ENCODE assay signal across 8 cellular contexts in genomic region chr1:148522561-148523204, GRCh38. TPM values are rescaled to one million over a fixed set of nuclear protein-coding genes. Genes with fewer than 3 reads are reported as not detected.
DNase-seq lines count a peak whose midpoint lies in the region; ATAC-seq and TF ChIP-seq lines count a peak whose summit lies in the region.
"Not testable (repeated sequence)": the region's sequence is repeated elsewhere in the genome, so short reads cannot be mapped to it uniquely, and the experiment has no call there.

No MANE protein-coding gene starts in this region.

- in situ Hi-C loops in IMR-90 (cut with MboI; ENCODE audit: low sequenced_read_pairs), result not testable (repeated sequence)

- not testable (repeated sequence) for H3K9me1 ChIP-seq in IMR-90 (ENCODE audit: insufficient read depth, low read length)

- TF ChIP-seq POLR2A in IMR-90 (IDR thresholded peaks at IDR 0.05; ENCODE audit: low read depth, low read length) (peak; percentile 94; the same call in 1 of the 2 replicates), Peyer's patch (IDR thresholded peaks at IDR 0.05) (peak; percentile 97 to 100), esophagus muscularis mucosa (IDR thresholded peaks at IDR 0.05; ENCODE audit: low read depth) (peak; percentile 100)

- H3K4me3 ChIP-seq in IMR-90 (ENCODE audit: insufficient read depth, low read depth, low read length), result peak overlapping the region; percentile 10
- peak overlapping the region; percentile 25 to 49 (median 35) for H3K4me3 ChIP-seq in Peyer's patch
- H3K4me3 ChIP-seq in esophagus muscularis mucosa, result peak overlapping the region; percentile 48 to 61 (median 54)

- POLR2A ChIA-PET in IMR-90 (lab: Charles Lee; ENCODE audit: unreplicated experiment), result not testable (repeated sequence)

- H4K91ac ChIP-seq in IMR-90 (ENCODE audit: insufficient read depth, low read depth, low read length), result not testable (repeated sequence)

- H2BK20ac ChIP-seq in IMR-90 (ENCODE audit: low read depth, low read length), result not testable (repeated sequence)

- not testable (repeated sequence) for H2AK5ac ChIP-seq in IMR-90 (ENCODE audit: low read depth, low read length)

- not testable (repeated sequence) for H3K9me3 ChIP-seq in IMR-90 (ENCODE audit: control insufficient read depth, insufficient read depth, low read length); Peyer's patch; esophagus muscularis mucosa

- not testable (repeated sequence) for H4K5ac ChIP-seq in IMR-90 (ENCODE audit: low read depth, low read length)

- dilution Hi-C loops in IMR-90 (cut with HindIII; ENCODE audit: low sequenced_read_pairs, unreplicated experiment), result not testable (repeated sequence)

- TF ChIP-seq EP300 in esophagus muscularis mucosa (IDR thresholded peaks at IDR 0.05), result not testable (repeated sequence)

- peak; percentile 87 for ATAC-seq in GM21528 (IDR thresholded peaks at IDR 0.05; ENCODE audit: low FRiP score, unreplicated experiment)
- ATAC-seq in IMR-90 (ENCODE audit: low read depth), result peak; percentile 92
- peak; percentile 79 to 85 for ATAC-seq in activated T-cell treated with anti-CD3 and anti-CD28 coated beads, Interleukin-2, amount 50 U/mL, for 4 hours

- CTCF ChIA-PET in IMR-90 (lab: Yijun Ruan, JAX), result not testable (repeated sequence)

- H2BK5ac ChIP-seq in IMR-90 (ENCODE audit: low read depth, low read length, poor library complexity, severe bottlenecking), result not testable (repeated sequence)

- 0% methylated on average over 5 of the region's 30 CpGs; no CpG with 5 or more reads in 1 of the 2 experiments for WGBS in IMR-90 (ENCODE audit: extremely low coverage in 2 of 2, insufficient read length in 1 of 2), 2 experiments
- WGBS in esophagus muscularis mucosa, result 1% methylated on average over 30 of the region's 30 CpGs

- not testable (repeated sequence) for H4K8ac ChIP-seq in IMR-90 (ENCODE audit: low read depth in 2 of 2, low read length in 2 of 2)

- not testable (repeated sequence) for TF ChIP-seq CTCF in IMR-90 (conservative IDR thresholded peaks at IDR 0.05; ENCODE audit: low read depth, low read length); Peyer's patch (IDR thresholded peaks at IDR 0.05); esophagus muscularis mucosa (IDR thresholded peaks at IDR 0.05)

- H3K4me3 Mint-ChIP-seq in activated T-cell treated with anti-CD3 and anti-CD28 coated beads, Interleukin-2, amount 50 U/mL, for 4 hours, result peak overlapping the region; percentile 85

- H2AK9ac ChIP-seq in IMR-90 (replicated peaks; ENCODE audit: low read depth, low read length, poor library complexity), result peak overlapping the region; percentile 37

- H3K27me3 ChIP-seq in IMR-90 (ENCODE audit: control insufficient read depth, insufficient read depth, low read length); Peyer's patch; esophagus muscularis mucosa: not testable (repeated sequence)

- not testable (repeated sequence) for H3K56ac ChIP-seq in IMR-90 (ENCODE audit: extremely low read depth, insufficient read depth, low read length)

- not testable (repeated sequence) for H3K4me1 Mint-ChIP-seq in activated T-cell treated with anti-CD3 and anti-CD28 coated beads, Interleukin-2, amount 50 U/mL, for 4 hours (ENCODE audit: low read depth)

- H3K36me3 ChIP-seq in IMR-90 (ENCODE audit: control insufficient read depth, insufficient read depth, low read length); Peyer's patch; esophagus muscularis mucosa: not testable (repeated sequence)

- peak; percentile 96 for DNase-seq in DMS114 treated with DMSO at 0.1 percent for 48 hours (lab: John Stamatoyannopoulos, UW; ENCODE audit: unreplicated experiment)
- DNase-seq in IMR-90, result peak; percentile 98
- DNase-seq in Peyer's patch, result peak; percentile 83 to 97 (median 95)
- DNase-seq in activated T-cell treated with anti-CD3 and anti-CD28 coated beads, Interleukin-2, amount 50 U/mL, for 4 hours, result peak; percentile 85
- DNase-seq in esophagus muscularis mucosa (ENCODE audit: extremely low spot score), result peak; percentile 97
- peak; percentile 96 for DNase-seq in myocyte (ENCODE audit: low read depth)
- peak; percentile 81 for DNase-seq in stimulated activated CD8-positive, alpha-beta memory T cell treated with anti-CD3 and anti-CD28 coated beads, Interleukin-4, amount 100 ng/mL, for 24 hours (ENCODE audit: low read depth)

- H3K9ac ChIP-seq in IMR-90 (ENCODE audit: low read depth, low read length), result not testable (repeated sequence)

- H4K20me1 ChIP-seq in IMR-90 (ENCODE audit: insufficient read depth, low read length), result not testable (repeated sequence)

- H3K27me3 Mint-ChIP-seq in activated T-cell treated with anti-CD3 and anti-CD28 coated beads, Interleukin-2, amount 50 U/mL, for 4 hours (ENCODE audit: low read depth), result not testable (repeated sequence)

- not testable (repeated sequence) for H2BK120ac ChIP-seq in IMR-90 (ENCODE audit: low read depth, low read length)

- H3K27ac ChIP-seq in IMR-90 (ENCODE audit: insufficient read depth, low read length), result not testable (repeated sequence)
- H3K27ac ChIP-seq in Peyer's patch, result peak overlapping the region; percentile 63 to 83 (median 76)
- H3K27ac ChIP-seq in esophagus muscularis mucosa (replicated peaks in 1 of 4), result peak overlapping the region; percentile 76 to 82 (median 78)

- TSS peak; percentile 100 for BruUV-seq in IMR-90 (replicated peaks; lab: Mats Ljungman, UMichigan)

- not testable (repeated sequence) for TF ChIP-seq RAD21 in IMR-90 (IDR thresholded peaks at IDR 0.05; ENCODE audit: low read length)

- H2BK15ac ChIP-seq in IMR-90 (ENCODE audit: low read depth, low read length), result not testable (repeated sequence)

- H3K14ac ChIP-seq in IMR-90 (replicated peaks; ENCODE audit: low read depth, low read length), result not testable (repeated sequence)

- H3K4me1 ChIP-seq in IMR-90 (ENCODE audit: control insufficient read depth, insufficient read depth, low read length); Peyer's patch; esophagus muscularis mucosa: not testable (repeated sequence)

- H3K18ac ChIP-seq in IMR-90 (ENCODE audit: low read depth, low read length), result not testable (repeated sequence)

- peak overlapping the region; percentile 77 for H2AFZ ChIP-seq in IMR-90 (replicated peaks; ENCODE audit: low read length, poor library complexity)

- H3K79me1 ChIP-seq in IMR-90 (ENCODE audit: low read depth in 1 of 2, low read length in 2 of 2), result not testable (repeated sequence)

- intact Hi-C loops in IMR-90 (cut with micrococcal nuclease); esophagus muscularis mucosa (cut with DNase I): not testable (repeated sequence)

- not testable (repeated sequence) for H3K23ac ChIP-seq in IMR-90 (ENCODE audit: low read depth, low read length)

- not testable (repeated sequence) for H3K36me3 Mint-ChIP-seq in activated T-cell treated with anti-CD3 and anti-CD28 coated beads, Interleukin-2, amount 50 U/mL, for 4 hours (ENCODE audit: insufficient read depth)

- H3K4me2 ChIP-seq in IMR-90 (ENCODE audit: low read depth, low read length), result peak overlapping the region; percentile 78

- not testable (repeated sequence) for H3K9me3 Mint-ChIP-seq in activated T-cell treated with anti-CD3 and anti-CD28 coated beads, Interleukin-2, amount 50 U/mL, for 4 hours

- not testable (repeated sequence) for H3K4ac ChIP-seq in IMR-90 (ENCODE audit: low read depth, low read length)

TF ChIP-seq in IMR-90, 13 proteins besides CTCF, POLR2A, EP300 and RAD21:
- TF ChIP-seq BHLHE40 (IDR thresholded peaks at IDR 0.05; ENCODE audit: low read depth, low read length) (peak; percentile 48; the same call in 1 of the 2 replicates), NFE2L2 (IDR thresholded peaks at IDR 0.05; ENCODE audit: low read depth, low read length) (peak; percentile 48; the same call in 1 of the 2 replicates), MAZ (IDR thresholded peaks at IDR 0.05; ENCODE audit: borderline replicate concordance, low read depth, low read length) (peak; percentile 84), MAFK (IDR thresholded peaks at IDR 0.05; ENCODE audit: low read depth, low read length) (peak; percentile 90)

RNA-seq across cellular contexts. Expression of gene PPIAL4G, which starts 39.6 kb away (rescaled TPM):
- not detected in 2 replicates for total RNA-seq in IMR-90 (2012; rRNA removed)
- polyA plus RNA-seq in IMR-90 (2012; rRNA removed), result not detected in 2 replicates
- not detected in 2 replicates for polyA plus RNA-seq in IMR-90 (2012; cell fraction: cytosol; rRNA removed)
- polyA plus RNA-seq in IMR-90 (2012; cell fraction: nucleus; rRNA removed; ENCODE audit: low replicate concordance), result not detected in 2 replicates
- total RNA-seq in Peyer's patch, result not detected
- total RNA-seq in activated T-cell treated with anti-CD3 and anti-CD28 coated beads, Interleukin-2, amount 50 U/mL, for 4 hours, result not detected
- total RNA-seq in esophagus muscularis mucosa, result not detected
- total RNA-seq in myocyte, result 0.03 TPM in 1 of 2 replicates, not detected in the other
- 0.03 TPM for polyA plus RNA-seq in myocyte (2012)
